In the genomic region with DNA sequence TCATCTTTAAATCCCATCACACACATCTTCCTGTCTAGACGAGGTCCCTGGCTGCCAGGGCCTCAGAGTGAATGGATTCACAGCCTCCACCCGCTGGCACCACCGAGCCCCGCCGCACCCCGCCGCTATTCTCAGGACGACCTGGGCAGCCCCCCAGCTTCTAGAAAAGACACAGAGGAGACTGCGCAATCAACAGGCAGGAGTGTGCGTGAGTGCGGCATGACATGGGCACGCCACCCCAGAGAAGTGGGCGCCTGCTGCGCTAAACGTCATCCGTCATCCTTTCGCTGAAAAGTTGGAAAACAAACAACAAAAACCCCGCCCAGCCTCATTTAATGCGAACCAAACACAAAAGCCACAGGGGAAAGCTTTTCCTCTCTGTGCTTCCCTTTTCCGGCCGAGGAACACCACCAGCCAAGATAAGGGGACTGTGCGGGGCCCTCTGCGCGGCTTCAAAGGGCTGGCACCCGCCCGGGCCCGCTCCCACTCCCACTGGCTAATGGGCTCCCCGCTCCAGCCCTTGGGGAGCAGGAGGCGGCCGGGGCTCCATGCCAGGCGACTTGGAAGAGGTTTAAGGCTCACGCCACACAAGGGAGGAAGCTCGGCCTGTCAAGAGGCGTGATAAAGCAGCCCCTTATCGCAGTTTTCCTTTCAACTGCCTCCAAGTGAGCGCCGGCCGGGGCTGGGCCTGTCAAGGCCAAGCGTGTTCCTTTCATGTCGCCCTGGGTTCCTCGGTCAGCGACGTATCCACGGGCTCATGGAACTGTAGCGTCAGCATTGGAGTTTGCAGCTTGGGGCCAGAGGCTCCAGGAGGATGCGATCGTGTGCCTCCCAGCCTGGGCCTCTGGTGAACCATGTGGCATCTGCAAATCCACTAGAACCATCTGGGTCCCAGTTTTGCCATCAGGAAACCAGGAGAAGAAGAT, we compare ENCODE assay signal across 9 cellular contexts. TPM values are rescaled to one million over a fixed set of nuclear protein-coding genes. Genes with fewer than 3 reads are reported as not detected.
A peak's percentile ranks its signal among the peaks of the same experiment; 100 is the strongest.
DNase-seq lines count a peak whose midpoint lies in the region; ATAC-seq, FAIRE-seq and TF ChIP-seq lines count a peak whose summit lies in the region.
"Had no signal": no experiment of that assay in that cellular context is flagged by ENCODE, and none has a peak within 500 bp of the region (broad histone marks: within the 10 kb centered on the region; RNA-seq: fewer than 3 reads in every experiment).

No MANE protein-coding gene starts in this region.

- H3K9me3 ChIP-seq in SK-N-MC (ENCODE audit: low read depth, low read length) (no peaks in the 10 kb centered on the region), pancreas (no peaks in the 10 kb centered on the region)

- FAIRE-seq in pancreas (lab: Jason Lieb, UNC) (no peak), frontal cortex (lab: Jason Lieb, UNC) (no peak)

- DNase-seq in CMK (ENCODE audit: low read depth), result peak; percentile 74
- peak; percentile 37 for DNase-seq in SK-N-MC (ENCODE audit: low read depth, low spot score)
- DNase-seq in fibroblast of villous mesenchyme (ENCODE audit: low read depth), result peak; percentile 37
- DNase-seq in pancreas, result peak; percentile 57 to 88 (median 66)
- DNase-seq in frontal cortex (ENCODE audit: low spot score in 2 of 2), result no peak
- DNase-seq in NK-92 (lab: John Stamatoyannopoulos, UW; ENCODE audit: unreplicated experiment), result no peak
- DNase-seq: stimulated activated CD4-positive, alpha-beta T cell treated with anti-CD3 and anti-CD28 coated beads, Interleukin-4, amount 100 ng/mL, for 4 hours had no signal

- intact Hi-C loops in pancreas (cut with DNase I), result no loop called here

- H3K4me3 ChIP-seq in SK-N-MC (peak overlapping the region; percentile 74), fibroblast of villous mesenchyme (ENCODE audit: low read depth, low read length) (peak overlapping the region; percentile 6), pancreas (peak overlapping the region in 2 of 4 donors; percentile 14 to 33)

- TF ChIP-seq CTCF in fibroblast of villous mesenchyme (IDR thresholded peaks at IDR 0.05; ENCODE audit: insufficient read depth, low read depth, low read length) (no peak), pancreas (IDR thresholded peaks at IDR 0.05) (no peak)

- peak overlapping the region; percentile 50; the same call in 1 of the 2 replicates for H3K27ac ChIP-seq in SK-N-MC
- peak overlapping the region in 3 of 4 donors; percentile 16 to 40 (median 24) for H3K27ac ChIP-seq in pancreas

- peak overlapping the region; percentile 37 for H3K9ac ChIP-seq in SK-N-MC (ENCODE audit: insufficient read length)

- H3K27me3 ChIP-seq in pancreas, result no peaks in the 10 kb centered on the region

- no peaks in the 10 kb centered on the region for H3K36me3 ChIP-seq in SK-N-MC (ENCODE audit: insufficient read depth, low read length)
- no peaks in the 10 kb centered on the region for H3K36me3 ChIP-seq in pancreas

- ATAC-seq in pancreas (peak; percentile 82 to 94 (median 90)), HG02763 (IDR thresholded peaks at IDR 0.05; ENCODE audit: unreplicated experiment) (no peak), HG03135 (IDR thresholded peaks at IDR 0.05; ENCODE audit: unreplicated experiment) (no peak)

- 21 to 34% methylated on average over 47 of the region's 47 CpGs for WGBS in pancreas, 2 donors

- no peaks in the 10 kb centered on the region for H3K4me1 ChIP-seq in pancreas

RNA-seq across cellular contexts. Expression of a gene that starts 50.1 kb away (rescaled TPM):
- under 0.01 and 0.64 TPM in 2 replicates for total RNA-seq in fibroblast of villous mesenchyme
- 1 to 10 TPM; 3.4 to 8.3 (median 4.3) TPM for total RNA-seq in pancreas
- 1 to 10 TPM; 1.5 to 2.8 TPM for polyA plus RNA-seq in pancreas
- total RNA-seq in frontal cortex, result 0.41 TPM

Comparison
In these comparisons a context has a peak if more than half of its experiments do, and no peak if none do; other contexts are left out.
1. DNase-seq: peak in CMK (single experiment), SK-N-MC (single experiment), fibroblast of villous mesenchyme (single experiment) and pancreas (6 of 6); none in frontal cortex (0 of 2) and NK-92 (single experiment).
2. ATAC-seq: peak in pancreas (4 of 4); none in HG02763 (single experiment) and HG03135 (single experiment).